Comparison of ENCODE assay signal across 8 cellular contexts in the genomic region with DNA sequence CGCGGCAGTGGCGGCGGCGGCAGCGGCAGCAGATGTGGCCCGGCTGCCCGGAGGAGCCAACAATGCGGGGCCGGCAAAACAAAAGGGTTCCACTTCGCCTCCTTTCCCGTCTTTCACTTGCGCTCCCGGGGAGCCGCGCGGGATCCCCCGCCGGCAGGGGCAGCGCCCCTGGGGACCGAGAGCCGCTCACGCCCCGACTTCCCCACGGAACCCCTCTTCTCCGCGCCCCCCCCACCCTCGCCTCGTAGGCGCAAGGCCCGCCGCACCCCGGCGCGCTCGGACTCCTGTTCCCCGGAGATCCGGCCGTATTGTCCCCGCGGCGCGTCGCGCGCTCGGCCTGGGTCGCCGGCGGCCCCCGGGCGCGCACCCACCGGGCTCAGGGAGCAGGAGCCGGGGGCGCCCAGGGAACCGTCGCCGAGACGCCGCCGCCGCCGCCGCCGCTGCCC. TPM values are rescaled to one million over a fixed set of nuclear protein-coding genes. Genes with fewer than 3 reads are reported as not detected.
DNase-seq lines count a peak whose midpoint lies in the region; ATAC-seq and TF ChIP-seq lines count a peak whose summit lies in the region.

No MANE protein-coding gene starts in this region.

- DNase-seq in GM12865 (ENCODE audit: low read depth) (no peak), SK-N-MC (ENCODE audit: low read depth, low spot score) (no peak), prostate gland (ENCODE audit: low spot score) (no peak), mucosa of gallbladder (ENCODE audit: low spot score) (no peak), hepatic stellate cell (ENCODE audit: low spot score) (no peak)
- no peak for DNase-seq in stimulated activated CD4-positive, alpha-beta T cell treated with anti-CD3 and anti-CD28 coated beads, Interleukin-4, amount 100 ng/mL, for 1 hour
- no peak for DNase-seq in activated T-cell treated with anti-CD3 and anti-CD28 coated beads, Interleukin-2, amount 50 U/mL, for 48 hours

- no peaks in the 10 kb centered on the region for H3K9me3 ChIP-seq in SK-N-MC (ENCODE audit: low read depth, low read length)
- H3K9me3 ChIP-seq in gastroesophageal sphincter = no peaks in the 10 kb centered on the region
- H3K9me3 ChIP-seq in prostate gland = no peaks in the 10 kb centered on the region

- no peak for TF ChIP-seq POLR2A in gastroesophageal sphincter (IDR thresholded peaks at IDR 0.05)
- no peak for TF ChIP-seq POLR2A in prostate gland (IDR thresholded peaks at IDR 0.05)

- TF ChIP-seq CTCF in GM12865 (IDR thresholded peaks at IDR 0.05; ENCODE audit: insufficient read depth, low read depth, low read length, missing control alignments) = no peak
- TF ChIP-seq CTCF in gastroesophageal sphincter (IDR thresholded peaks at IDR 0.05) = no peak
- no peak for TF ChIP-seq CTCF in prostate gland (IDR thresholded peaks at IDR 0.05)

- peak overlapping the region; percentile 64 for H3K9ac ChIP-seq in SK-N-MC (ENCODE audit: insufficient read length)

- no peak for TF ChIP-seq EP300 in gastroesophageal sphincter (IDR thresholded peaks at IDR 0.05)

- H3K27me3 ChIP-seq in gastroesophageal sphincter (no peaks in the 10 kb centered on the region), prostate gland (replicated peaks; ENCODE audit: insufficient read depth) (no peaks in the 10 kb centered on the region)

- no CpG with 5 or more reads among the region's 66 CpGs for WGBS in gastroesophageal sphincter (ENCODE audit: low coverage in 1 of 2), 2 donors
- under 1% methylated on average over 45 of the region's 66 CpGs for WGBS in prostate gland

- no peak overlapping the region for H3K27ac ChIP-seq in SK-N-MC
- H3K27ac ChIP-seq in gastroesophageal sphincter = peak overlapping the region; percentile 92 to 99 (median 98)
- H3K27ac ChIP-seq in prostate gland = peak overlapping the region; percentile 96 to 99

- no peak for ATAC-seq in gastroesophageal sphincter

- intact Hi-C loops in prostate gland (cut with DNase I) = loop anchor here (5.0 to 10.0 kb wide), 3 partner anchors 42 to 245 kb away; no protein-coding TSS in a partner anchor

- peak overlapping the region; percentile 6; the same call in 1 of the 2 replicates for H3K4me3 ChIP-seq in GM12865 (ENCODE audit: low read depth, low read length)
- peak overlapping the region; percentile 76 for H3K4me3 ChIP-seq in SK-N-MC
- H3K4me3 ChIP-seq in gastroesophageal sphincter = peak overlapping the region; percentile 97
- peak overlapping the region; percentile 92 to 96 for H3K4me3 ChIP-seq in prostate gland

- H3K36me3 ChIP-seq in SK-N-MC (ENCODE audit: insufficient read depth, low read length) (no peaks in the 10 kb centered on the region), gastroesophageal sphincter (no peaks in the 10 kb centered on the region), prostate gland (no peaks in the 10 kb centered on the region)

- H3K4me1 ChIP-seq in gastroesophageal sphincter = peaks cover 0 to 49% (median 36%) of the 10 kb centered on the region in 3 donors
- H3K4me1 ChIP-seq in prostate gland (replicated peaks) = peaks cover 4% of the 10 kb centered on the region

RNA-seq across cellular contexts. Expression of a gene that starts 0.9 kb away (rescaled TPM):
- total RNA-seq in gastroesophageal sphincter (100 to 1,000 TPM in 1 of 4 donors, 10 to 100 TPM in 3; 74.8 to 103 (median 79.2) TPM), prostate gland (10 to 100 TPM; 70.2 to 89.7 TPM), mucosa of gallbladder (99.5 TPM)

Comparison
In these comparisons a context has a peak if more than half of its experiments do, and no peak if none do; other contexts are left out.
1. H3K4me3 ChIP-seq: peak in every context shown above with its lines; median percentile 97 in gastroesophageal sphincter; 94 in prostate gland; 76 in SK-N-MC; 6 in GM12865.